ENCODE assay signal across 1 cellular context in the genomic region with DNA sequence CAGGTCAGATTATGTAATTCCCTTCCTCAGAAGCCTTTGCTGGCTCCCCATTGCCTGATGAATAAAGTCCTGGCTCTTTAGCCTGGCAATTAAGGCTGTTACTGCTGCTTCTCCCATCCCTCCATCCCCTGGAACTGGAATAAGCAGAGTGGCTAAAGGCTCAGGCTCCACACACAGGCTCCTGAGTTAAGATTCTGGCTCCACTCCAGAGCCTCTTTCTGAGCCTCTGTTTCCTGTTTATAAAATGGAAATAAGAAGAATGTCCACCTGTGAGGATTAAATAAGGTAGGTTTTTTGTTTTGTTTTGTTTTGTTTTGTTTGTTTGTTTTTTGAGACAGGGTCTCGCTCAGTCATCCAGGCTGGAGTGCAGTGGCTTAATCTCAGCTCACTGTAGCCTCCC.
TF ChIP-seq lines count a peak whose summit lies in the region.

No MANE protein-coding gene starts in this region.

TF ChIP-seq in K562, 482 proteins besides CTCF, POLR2A, EP300 and RAD21:
- TF ChIP-seq ZNF408 (CRISPR knock-in tag; IDR thresholded peaks at IDR 0.05; ENCODE audit: low read depth) (no peak), ZEB2 (IDR thresholded peaks at IDR 0.05) (peak; percentile 36; the same call in 1 of the 2 replicates), NFIC (IDR thresholded peaks at IDR 0.05) (peak; percentile 65)
